Comparison of ENCODE assay signal across 7 cellular contexts in the genomic region with DNA sequence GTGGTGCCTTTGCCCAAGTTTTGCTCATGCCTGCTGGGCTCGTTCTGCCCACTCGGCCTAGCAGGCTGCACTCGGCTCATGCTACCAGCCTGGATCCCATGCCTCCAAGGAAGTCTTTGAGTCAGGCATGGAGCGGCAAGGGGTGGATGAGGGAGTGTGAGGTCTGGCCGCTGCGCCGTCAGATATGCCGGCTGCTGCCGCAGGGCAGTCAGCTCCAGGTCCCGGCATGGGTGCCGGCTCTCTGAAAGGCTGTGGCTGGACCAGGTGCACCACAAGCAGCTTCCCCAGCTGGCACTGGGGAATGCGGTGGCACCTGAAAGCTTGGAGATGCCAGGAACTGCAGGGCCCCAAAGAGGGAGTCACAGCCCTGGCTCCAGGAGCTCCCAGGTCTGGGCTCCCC.
"Had no signal": no experiment of that assay in that cellular context is flagged by ENCODE, and none has a peak within 500 bp of the region (broad histone marks: within the 10 kb centered on the region; RNA-seq: fewer than 3 reads in every experiment).

No MANE protein-coding gene starts in this region.

- DNase-seq: GOT3, H9, HCEC 1CT, KBM-7 had no signal

- H3K4me1 Mint-ChIP-seq: IgD-negative memory B cell had no signal

- H3K4me3 Mint-ChIP-seq: H9, IgD-negative memory B cell had no signal

- H3K27ac Mint-ChIP-seq: IgD-negative memory B cell had no signal

- FAIRE-seq: H54, HTR-8/SVneo had no signal

- H3K36me3 Mint-ChIP-seq: IgD-negative memory B cell had no signal

- H3K9me3 Mint-ChIP-seq: H9, IgD-negative memory B cell had no signal
